In genomic region chr19:2680808-2681207, GRCh38 we compare ENCODE assay signal across 26 cellular contexts. TPM values are rescaled to one million over a fixed set of nuclear protein-coding genes. Genes with fewer than 3 reads are reported as not detected.
DNase-seq lines count a peak whose midpoint lies in the region; ATAC-seq and TF ChIP-seq lines count a peak whose summit lies in the region.
"Had no signal": no experiment of that assay in that cellular context is flagged by ENCODE, and none has a peak within 500 bp of the region (broad histone marks: within the 10 kb centered on the region; RNA-seq: fewer than 3 reads in every experiment).

No MANE protein-coding gene starts in this region.

- H3F3A ChIP-seq in smooth muscle cell (ENCODE audit: low read depth): no peaks in the 10 kb centered on the region

- H3K4me1 Mint-ChIP-seq in activated CD8-positive, alpha-beta T cell treated with anti-CD3 and anti-CD28 coated beads, Interleukin-2, amount 10 ng/mL, durations not matched to agents 7 days and 5 days (ENCODE audit: low read depth): no peaks in the 10 kb centered on the region
- H3K4me1 Mint-ChIP-seq in activated CD8-positive, alpha-beta T cell treated with anti-CD3 and anti-CD28 coated beads for 36 hours (ENCODE audit: low read depth): no peaks in the 10 kb centered on the region
- no peaks in the 10 kb centered on the region for H3K4me1 Mint-ChIP-seq in central memory CD8-positive, alpha-beta T cell
- H3K4me1 Mint-ChIP-seq: activated naive CD8-positive, alpha-beta T cell treated with anti-CD3 and anti-CD28 coated beads, Interleukin-2, amount 10 ng/mL, durations not matched to agents 7 days and 5 days; brain had no signal

- no peaks in the 10 kb centered on the region for H3K27me3 Mint-ChIP-seq in activated CD8-positive, alpha-beta T cell treated with anti-CD3 and anti-CD28 coated beads, Interleukin-2, amount 10 ng/mL, durations not matched to agents 7 days and 5 days (ENCODE audit: low read depth)
- H3K27me3 Mint-ChIP-seq in activated CD8-positive, alpha-beta T cell treated with anti-CD3 and anti-CD28 coated beads for 36 hours: no peaks in the 10 kb centered on the region
- H3K27me3 Mint-ChIP-seq in central memory CD8-positive, alpha-beta T cell: peaks cover 25% of the 10 kb centered on the region
- H3K27me3 Mint-ChIP-seq: activated naive CD8-positive, alpha-beta T cell treated with anti-CD3 and anti-CD28 coated beads, Interleukin-2, amount 10 ng/mL, durations not matched to agents 7 days and 5 days; T-cell had no signal

- no peak overlapping the region for H3K9ac ChIP-seq in smooth muscle cell (ENCODE audit: low read depth)

- H3K9me3 ChIP-seq in smooth muscle cell (replicated peaks; ENCODE audit: low read depth): no peaks in the 10 kb centered on the region
- H3K9me3 ChIP-seq: Caco-2 had no signal

- TF ChIP-seq CTCF in activated CD8-positive, alpha-beta T cell treated with anti-CD3 and anti-CD28 coated beads for 36 hours (IDR thresholded peaks at IDR 0.05): no peak
- no peak for TF ChIP-seq CTCF in smooth muscle cell (IDR thresholded peaks at IDR 0.05; ENCODE audit: borderline replicate concordance, insufficient read depth, poor library complexity, severe bottlenecking)

- H3K36me3 Mint-ChIP-seq in activated CD8-positive, alpha-beta T cell treated with anti-CD3 and anti-CD28 coated beads, Interleukin-2, amount 10 ng/mL, durations not matched to agents 7 days and 5 days (ENCODE audit: low read depth): no peaks in the 10 kb centered on the region
- H3K36me3 Mint-ChIP-seq in activated CD8-positive, alpha-beta T cell treated with anti-CD3 and anti-CD28 coated beads for 36 hours (ENCODE audit: low read depth): no peaks in the 10 kb centered on the region
- no peaks in the 10 kb centered on the region for H3K36me3 Mint-ChIP-seq in central memory CD8-positive, alpha-beta T cell (ENCODE audit: insufficient read depth)
- H3K36me3 Mint-ChIP-seq: activated naive CD8-positive, alpha-beta T cell treated with anti-CD3 and anti-CD28 coated beads, Interleukin-2, amount 10 ng/mL, durations not matched to agents 7 days and 5 days; natural killer cell treated with Interleukin-12 subunit alpha and Interleukin-12 subunit beta and Interleukin-15 and Interleukin-18, amount 100 ng/mL, for 72 hours had no signal

- H3K36me3 ChIP-seq in smooth muscle cell (ENCODE audit: low read depth): no peaks in the 10 kb centered on the region

- H3K4me1 ChIP-seq in smooth muscle cell (ENCODE audit: low read depth): no peaks in the 10 kb centered on the region
- H3K4me1 ChIP-seq: Caco-2 had no signal

- no peaks in the 10 kb centered on the region for H3K9me3 Mint-ChIP-seq in activated CD8-positive, alpha-beta T cell treated with anti-CD3 and anti-CD28 coated beads, Interleukin-2, amount 10 ng/mL, durations not matched to agents 7 days and 5 days (ENCODE audit: insufficient read depth)
- peaks cover 2% of the 10 kb centered on the region for H3K9me3 Mint-ChIP-seq in activated CD8-positive, alpha-beta T cell treated with anti-CD3 and anti-CD28 coated beads for 36 hours
- H3K9me3 Mint-ChIP-seq in central memory CD8-positive, alpha-beta T cell: no peaks in the 10 kb centered on the region
- H3K9me3 Mint-ChIP-seq: activated T-helper 2 cell treated with anti-CD3 and anti-CD28 coated beads, Interferon-gamma antibody, Interleukin-2, Interleukin-4, amounts not matched to agents 10 μg/mL and 5 μg/mL and 100 μg/mL, durations not matched to agents 14 hours and 24 hours and 36 hours; natural killer cell treated with Interleukin-12 subunit alpha and Interleukin-12 subunit beta and Interleukin-15 and Interleukin-18, amount 100 ng/mL, for 72 hours; T-cell; type B pancreatic cell had no signal

- ATAC-seq in activated CD8-positive, alpha-beta T cell treated with anti-CD3 and anti-CD28 coated beads, Interleukin-2, amount 10 ng/mL, durations not matched to agents 7 days and 5 days: no peak
- no peak for ATAC-seq in activated CD8-positive, alpha-beta T cell treated with anti-CD3 and anti-CD28 coated beads for 36 hours
- ATAC-seq in HG03135 (IDR thresholded peaks at IDR 0.05; ENCODE audit: unreplicated experiment) (peak; percentile 37), HG03432 (IDR thresholded peaks at IDR 0.05; ENCODE audit: unreplicated experiment) (no peak), HG03342 (IDR thresholded peaks at IDR 0.05; ENCODE audit: unreplicated experiment) (no peak)
- no peak for ATAC-seq in central memory CD8-positive, alpha-beta T cell (replicated peaks; ENCODE audit: extremely low read depth, poor library complexity, severe bottlenecking)
- ATAC-seq: HCT116; natural killer cell treated with Interleukin-12 subunit alpha and Interleukin-12 subunit beta and Interleukin-15 and Interleukin-18, amount 100 ng/mL, for 72 hours had no signal

- CTCF ChIA-PET in activated CD8-positive, alpha-beta T cell treated with anti-CD3 and anti-CD28 coated beads, Interleukin-2, amount 10 ng/mL, durations not matched to agents 7 days and 5 days (lab: Charles Lee): no interaction called here
- CTCF ChIA-PET in activated CD8-positive, alpha-beta T cell treated with anti-CD3 and anti-CD28 coated beads for 36 hours (lab: Charles Lee): interaction anchor here (0.8 to 1.1 kb wide), 2 partner anchors 32 to 44 kb away, joined by 3 to 4 read pairs; no protein-coding TSS in a partner anchor

- H3K4me2 ChIP-seq in smooth muscle cell: no peak overlapping the region

- WGBS in smooth muscle cell (ENCODE audit: low lambda C conversion rate): 94% methylated on average over 11 of the region's 11 CpGs

- H4K20me1 ChIP-seq in smooth muscle cell (ENCODE audit: low read depth): no peaks in the 10 kb centered on the region

- no peak overlapping the region for H2AFZ ChIP-seq in smooth muscle cell (ENCODE audit: low read depth)

- H3K27me3 ChIP-seq in smooth muscle cell (ENCODE audit: low read depth): peaks cover 3% of the 10 kb centered on the region

- no peak overlapping the region for H3K27ac ChIP-seq in smooth muscle cell (ENCODE audit: low read depth)
- H3K27ac ChIP-seq: 22Rv1, HL-60 had no signal

- DNase-seq in activated CD8-positive, alpha-beta T cell treated with anti-CD3 and anti-CD28 coated beads, Interleukin-2, amount 10 ng/mL, durations not matched to agents 7 days and 5 days: no peak
- DNase-seq in activated CD8-positive, alpha-beta T cell treated with anti-CD3 and anti-CD28 coated beads for 36 hours: no peak
- DNase-seq in central memory CD8-positive, alpha-beta T cell (ENCODE audit: low spot score in 2 of 2): no peak
- DNase-seq in smooth muscle cell (lab: John Stamatoyannopoulos, UW; ENCODE audit: unreplicated experiment) (no peak), NOMO-1 treated with DMSO at 0.1 percent for 48 hours (lab: John Stamatoyannopoulos, UW; ENCODE audit: unreplicated experiment) (no peak)
- DNase-seq: activated CD4-positive, alpha-beta T cell treated with anti-CD3 and anti-CD28 coated beads for 48 hours; activated naive CD8-positive, alpha-beta T cell treated with anti-CD3 and anti-CD28 coated beads, Interleukin-2, amount 10 ng/mL, durations not matched to agents 7 days and 5 days; Caco-2; mesenchymal stem cell; MM.1S; NCI-H146; NCI-H2171 treated with DMSO at 0.1 percent for 48 hours; NCI-H526 treated with DMSO at 0.1 percent for 48 hours; Right ventricle myocardium superior; stimulated activated naive CD4-positive, alpha-beta T cell treated with Interleukin-2 at 50 U/mL for 16 hours had no signal

- no peak overlapping the region for H3K4me3 Mint-ChIP-seq in activated CD8-positive, alpha-beta T cell treated with anti-CD3 and anti-CD28 coated beads, Interleukin-2, amount 10 ng/mL, durations not matched to agents 7 days and 5 days
- no peak overlapping the region for H3K4me3 Mint-ChIP-seq in activated CD8-positive, alpha-beta T cell treated with anti-CD3 and anti-CD28 coated beads for 36 hours
- H3K4me3 Mint-ChIP-seq in central memory CD8-positive, alpha-beta T cell: peak overlapping the region; percentile 18
- H3K4me3 Mint-ChIP-seq: activated naive CD8-positive, alpha-beta T cell treated with anti-CD3 and anti-CD28 coated beads, Interleukin-2, amount 10 ng/mL, durations not matched to agents 7 days and 5 days; brain; natural killer cell treated with Interleukin-12 subunit alpha and Interleukin-12 subunit beta and Interleukin-15 and Interleukin-18, amount 100 ng/mL, for 72 hours; T-cell; type B pancreatic cell had no signal

- intact Hi-C loops in activated CD8-positive, alpha-beta T cell treated with anti-CD3 and anti-CD28 coated beads for 36 hours (cut with micrococcal nuclease): no loop called here

- no peak overlapping the region for H3K4me3 ChIP-seq in smooth muscle cell

- peak overlapping the region; percentile 39 for H3K27ac Mint-ChIP-seq in activated CD8-positive, alpha-beta T cell treated with anti-CD3 and anti-CD28 coated beads, Interleukin-2, amount 10 ng/mL, durations not matched to agents 7 days and 5 days
- H3K27ac Mint-ChIP-seq in activated CD8-positive, alpha-beta T cell treated with anti-CD3 and anti-CD28 coated beads for 36 hours: no peak overlapping the region
- H3K27ac Mint-ChIP-seq in central memory CD8-positive, alpha-beta T cell (ENCODE audit: low read depth): no peak overlapping the region
- H3K27ac Mint-ChIP-seq: activated naive CD8-positive, alpha-beta T cell treated with anti-CD3 and anti-CD28 coated beads, Interleukin-2, amount 10 ng/mL, durations not matched to agents 7 days and 5 days; activated T-helper 2 cell treated with anti-CD3 and anti-CD28 coated beads, Interferon-gamma antibody, Interleukin-2, Interleukin-4, amounts not matched to agents 10 μg/mL and 5 μg/mL and 100 μg/mL, durations not matched to agents 14 hours and 24 hours and 36 hours; brain; natural killer cell treated with Interleukin-12 subunit alpha and Interleukin-12 subunit beta and Interleukin-15 and Interleukin-18, amount 100 ng/mL, for 72 hours; type B pancreatic cell had no signal

- POLR2A ChIA-PET in activated CD8-positive, alpha-beta T cell treated with anti-CD3 and anti-CD28 coated beads, Interleukin-2, amount 10 ng/mL, durations not matched to agents 7 days and 5 days (lab: Charles Lee): no interaction called here
- POLR2A ChIA-PET in activated CD8-positive, alpha-beta T cell treated with anti-CD3 and anti-CD28 coated beads for 36 hours (lab: Charles Lee): no interaction called here

- H3K79me2 ChIP-seq in smooth muscle cell (ENCODE audit: low read depth): no peaks in the 10 kb centered on the region

RNA-seq across cellular contexts. Expression of gene GNG7, which starts 21.7 kb away (rescaled TPM):
- under 1 TPM; 0.08 to 0.13 TPM for total RNA-seq in activated CD8-positive, alpha-beta T cell treated with anti-CD3 and anti-CD28 coated beads, Interleukin-2, amount 10 ng/mL, durations not matched to agents 7 days and 5 days
- under 1 TPM; 0.27 to 0.32 TPM for total RNA-seq in activated CD8-positive, alpha-beta T cell treated with anti-CD3 and anti-CD28 coated beads for 36 hours
- total RNA-seq in smooth muscle cell: 1.7 and 2.1 TPM in 2 replicates
- polyA plus RNA-seq in smooth muscle cell: 2.3 and 2.6 TPM in 2 replicates

RNA-seq across cellular contexts. Expression of gene DIRAS1, which starts 40.4 kb away (rescaled TPM):
- not detected for total RNA-seq in activated CD8-positive, alpha-beta T cell treated with anti-CD3 and anti-CD28 coated beads, Interleukin-2, amount 10 ng/mL, durations not matched to agents 7 days and 5 days
- under 1 TPM in 1 of 2 experiments, not detected in 1; 0.09 TPM for total RNA-seq in activated CD8-positive, alpha-beta T cell treated with anti-CD3 and anti-CD28 coated beads for 36 hours
- total RNA-seq in smooth muscle cell: 6.7 and 7.9 TPM in 2 replicates
- 7.2 and 11.3 TPM in 2 replicates for polyA plus RNA-seq in smooth muscle cell
- total RNA-seq: activated naive CD8-positive, alpha-beta T cell treated with anti-CD3 and anti-CD28 coated beads, Interleukin-2, amount 10 ng/mL, durations not matched to agents 7 days and 5 days; natural killer cell treated with Interleukin-12 subunit alpha and Interleukin-12 subunit beta and Interleukin-15 and Interleukin-18, amount 100 ng/mL, for 72 hours had no signal

RNA-seq across cellular contexts. Expression of gene SLC39A3, which starts 59.0 kb away (rescaled TPM):
- 10 to 100 TPM; 28.1 to 38.2 TPM for total RNA-seq in activated CD8-positive, alpha-beta T cell treated with anti-CD3 and anti-CD28 coated beads, Interleukin-2, amount 10 ng/mL, durations not matched to agents 7 days and 5 days
- total RNA-seq in activated CD8-positive, alpha-beta T cell treated with anti-CD3 and anti-CD28 coated beads for 36 hours: 10 to 100 TPM; 35.5 to 38.1 TPM
- 24.2 and 25.2 TPM in 2 replicates for total RNA-seq in smooth muscle cell
- polyA plus RNA-seq in smooth muscle cell: 46.1 and 56.1 TPM in 2 replicates
